In genomic region chr15:71802770-71803169, GRCh38 we compare ENCODE assay signal across 1 cellular context.
TF ChIP-seq lines count a peak whose summit lies in the region.

No MANE protein-coding gene starts in this region.

TF ChIP-seq in HepG2, 621 proteins besides CTCF, POLR2A, EP300 and RAD21 (continued from another document):
- TF ChIP-seq ZBED4 (CRISPR knock-in tag; IDR thresholded peaks at IDR 0.05; ENCODE audit: borderline replicate concordance) = 0 out of 2 replicates have a peak, but pooled peaks have one; percentile 20
- peak; percentile 46; the same call in 1 of the 2 replicates for TF ChIP-seq KDM2A (CRISPR knock-in tag; IDR thresholded peaks at IDR 0.05; ENCODE audit: borderline replicate concordance, low read depth)
- TF ChIP-seq SALL1 (CRISPR knock-in tag; IDR thresholded peaks at IDR 0.05) = peak; percentile 21; the same call in 1 of the 2 replicates
- no peak for TF ChIP-seq ZNF280D (CRISPR knock-in tag; IDR thresholded peaks at IDR 0.05)
- TF ChIP-seq ZNF430 (CRISPR knock-in tag; IDR thresholded peaks at IDR 0.05) = no peak
- TF ChIP-seq STAG1 (CRISPR knock-in tag; IDR thresholded peaks at IDR 0.05) = peak; percentile 66
- 0 out of 4 replicates have a peak, but pooled peaks of 1 of the 2 experiments have one; percentile 25 for TF ChIP-seq HMGXB4 (CRISPR knock-in tag; IDR thresholded peaks at IDR 0.05; ENCODE audit: borderline replicate concordance in 1 of 2, low read depth in 1 of 2)
- peak; percentile 25 for TF ChIP-seq ZNF687 (CRISPR knock-in tag; IDR thresholded peaks at IDR 0.05)
- TF ChIP-seq THAP7 (CRISPR knock-in tag; IDR thresholded peaks at IDR 0.05) = no peak
- no peak for TF ChIP-seq ZNF580 (CRISPR knock-in tag; IDR thresholded peaks at IDR 0.05; ENCODE audit: borderline replicate concordance, low read depth)
- TF ChIP-seq KDM5B (CRISPR knock-in tag; IDR thresholded peaks at IDR 0.05; ENCODE audit: borderline replicate concordance) = peak; percentile 26; the same call in 1 of the 2 replicates
- peak; percentile 77 for TF ChIP-seq ZBTB33 (CRISPR knock-in tag; IDR thresholded peaks at IDR 0.05)
- no peak for TF ChIP-seq DNMT3B (CRISPR knock-in tag; conservative IDR thresholded peaks at IDR 0.05)
